ENCODE assay signal across 21 cellular contexts in the genomic region with DNA sequence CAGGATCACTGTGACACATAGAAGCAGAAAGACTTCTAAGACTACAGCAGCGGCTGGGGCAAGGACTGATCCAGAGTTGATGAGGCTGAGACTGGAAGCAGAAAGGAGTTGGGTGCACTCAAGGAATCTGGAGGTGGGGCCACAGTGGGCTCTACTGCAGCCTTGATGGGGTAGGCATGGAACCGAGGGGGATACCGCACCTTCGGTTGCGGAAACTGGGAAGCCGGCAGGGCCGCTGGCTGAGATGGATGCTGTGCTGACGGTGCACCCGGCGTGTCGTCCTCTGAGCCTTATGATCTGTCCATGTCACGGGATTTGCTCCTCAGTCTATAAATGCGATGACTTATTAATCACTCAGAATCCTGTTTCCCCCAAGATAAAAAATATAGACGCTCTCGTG.
A peak's percentile ranks its signal among the peaks of the same experiment; 100 is the strongest.
DNase-seq lines count a peak whose midpoint lies in the region; FAIRE-seq and TF ChIP-seq lines count a peak whose summit lies in the region.
"Had no signal": no experiment of that assay in that cellular context is flagged by ENCODE, and none has a peak within 500 bp of the region (broad histone marks: within the 10 kb centered on the region; RNA-seq: fewer than 3 reads in every experiment).

No MANE protein-coding gene starts in this region.

- TF ChIP-seq CTCF in coronary artery (IDR thresholded peaks at IDR 0.05) (no peak), kidney (IDR thresholded peaks at IDR 0.05; ENCODE audit: borderline replicate concordance, extremely low read depth, insufficient read depth) (no peak), RWPE1 (conservative IDR thresholded peaks at IDR 0.05; ENCODE audit: low read depth) (no peak)

- no peaks in the 10 kb centered on the region for H3K4me1 ChIP-seq in kidney (ENCODE audit: control insufficient read depth in 1 of 2, insufficient read depth in 1 of 2, low read depth in 1 of 2, low read length in 2 of 2)
- H3K4me1 ChIP-seq: A549, BE2C had no signal

- H3K27ac ChIP-seq in coronary artery (no peak overlapping the region), kidney (ENCODE audit: low read depth in 2 of 2, low read length in 2 of 2) (no peak overlapping the region), RWPE1 (no peak overlapping the region)
- H3K27ac ChIP-seq: A549; BLaER1 treated with 17β-estradiol and CSF1 and Interleukin-3, amounts not matched to agents 10 nM and 100 nM had no signal

- peak; percentile 12 for DNase-seq in D341Med (ENCODE audit: low spot score)
- DNase-seq in coronary artery (ENCODE audit: low spot score) = peak; percentile 28
- peak; percentile 43 for DNase-seq in kidney
- no peak for DNase-seq in NCI-H748 (lab: John Stamatoyannopoulos, UW; ENCODE audit: unreplicated experiment)
- DNase-seq in globus pallidus (ENCODE audit: low spot score) = no peak
- no peak for DNase-seq in RWPE1 (ENCODE audit: low spot score)
- DNase-seq: 8988T; ACHN; AML-193; BE2C; CD4-positive, alpha-beta T cell; CD8-positive, alpha-beta memory T cell; DMS153; DND-41; GOT3; HCEC 1CT had no signal

- H3K9ac ChIP-seq in kidney (ENCODE audit: low read length in 2 of 2) = no peak overlapping the region
- H3K9ac ChIP-seq: BLaER1 treated with 17β-estradiol and CSF1 and Interleukin-3, amounts not matched to agents 10 nM and 100 nM had no signal

- H3K36me3 ChIP-seq in kidney (ENCODE audit: control insufficient read depth in 1 of 2, insufficient read depth in 2 of 2, low read length in 2 of 2) = no peaks in the 10 kb centered on the region
- H3K36me3 ChIP-seq: BE2C; BLaER1 treated with 17β-estradiol and CSF1 and Interleukin-3, amounts not matched to agents 10 nM and 100 nM had no signal

- CTCF ChIA-PET in RWPE1 (lab: Yijun Ruan, JAX) = no interaction called here

- intact Hi-C loops in kidney (cut with DNase I) = no loop called here

- H3K9me3 ChIP-seq in kidney (ENCODE audit: control insufficient read depth in 1 of 2, low read length in 2 of 2) = no peaks in the 10 kb centered on the region
- H3K9me3 ChIP-seq: A549, BE2C had no signal

- POLR2A ChIA-PET in RWPE1 (lab: Yijun Ruan, JAX; ENCODE audit: low non-redundant PET) = no interaction called here

- FAIRE-seq in kidney (lab: Jason Lieb, UNC) = no peak
- FAIRE-seq: A549, G401.6, GM12892, H54 had no signal

- no peak overlapping the region for H3K4me3 ChIP-seq in coronary artery
- no peak overlapping the region for H3K4me3 ChIP-seq in kidney (ENCODE audit: low read length in 2 of 2)
- H3K4me3 ChIP-seq: A549; BLaER1 treated with 17β-estradiol and CSF1 and Interleukin-3, amounts not matched to agents 10 nM and 100 nM had no signal

Comparison
In these comparisons a context has a peak if more than half of its experiments do, and no peak if none do; other contexts are left out.
1. DNase-seq: peak in D341Med (single experiment), coronary artery (single experiment) and kidney (single experiment); none in NCI-H748 (single experiment), globus pallidus (single experiment) and RWPE1 (single experiment).